ENCODE assay signal across 23 cellular contexts in the genomic region with DNA sequence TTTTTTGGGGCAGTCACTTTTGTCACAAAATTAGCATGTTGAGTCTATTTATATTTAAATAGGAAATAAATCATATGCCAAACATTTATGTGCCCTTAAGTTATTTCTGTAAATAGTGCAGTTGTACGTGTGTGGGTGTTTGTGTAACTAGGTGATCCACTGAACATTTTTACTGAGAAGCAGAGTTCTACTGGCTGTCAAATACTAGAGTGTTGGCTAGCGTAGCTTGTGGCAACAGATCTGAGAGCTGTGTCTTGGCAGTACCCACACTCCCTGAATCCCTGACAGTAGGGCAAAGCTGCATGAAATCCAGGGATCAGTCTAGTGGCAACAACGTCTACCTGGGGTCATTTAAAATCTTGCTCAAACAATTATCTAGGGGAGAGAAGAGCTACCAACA.
"Had no signal": no experiment of that assay in that cellular context is flagged by ENCODE, and none has a peak within 500 bp of the region (broad histone marks: within the 10 kb centered on the region; RNA-seq: fewer than 3 reads in every experiment).

No MANE protein-coding gene starts in this region.

- H3K36me3 ChIP-seq: brain microvascular endothelial cell, gastroesophageal sphincter, thoracic aorta, uterus, WERI-Rb-1 had no signal

- H3K9me3 ChIP-seq: gastroesophageal sphincter, thoracic aorta, uterus had no signal

- H3K4me3 ChIP-seq: gastroesophageal sphincter, thoracic aorta, uterus had no signal

- H3K27me3 ChIP-seq: brain microvascular endothelial cell, gastroesophageal sphincter, uterus had no signal

- H3K36me3 Mint-ChIP-seq: activated CD4-positive, alpha-beta memory T cell treated with anti-CD3 and anti-CD28 coated beads for 36 hours; activated naive CD4-positive, alpha-beta T cell treated with anti-CD3 and anti-CD28 coated beads, Interleukin-2, amount 10 ng/mL, durations not matched to agents 7 days and 5 days; natural killer cell treated with Interleukin-12 subunit alpha and Interleukin-12 subunit beta and Interleukin-15 and Interleukin-18, amount 100 ng/mL, for 72 hours; stimulated activated effector memory CD8-positive, alpha-beta T cell treated with anti-CD3 and anti-CD28 coated beads, Interleukin-12 subunit alpha, Interleukin-12 subunit beta, amount 100 ng/mL, for 72 hours; type B pancreatic cell had no signal

- H3K27ac ChIP-seq: brain microvascular endothelial cell, thoracic aorta, uterus, WERI-Rb-1 had no signal

- ATAC-seq: activated CD4-positive, CD25-positive, alpha-beta regulatory T cell treated with anti-CD3 and anti-CD28 coated beads, Interleukin-2, amount 50 U/mL, for 24 hours; gastroesophageal sphincter; natural killer cell treated with Interleukin-12 subunit alpha and Interleukin-12 subunit beta and Interleukin-15 and Interleukin-18, amount 100 ng/mL, for 72 hours; sciatic nerve; stimulated activated effector memory CD8-positive, alpha-beta T cell treated with anti-CD3 and anti-CD28 coated beads, Interleukin-12 subunit alpha, Interleukin-12 subunit beta, amount 100 ng/mL, for 72 hours had no signal

- H3K27ac Mint-ChIP-seq: activated CD4-positive, alpha-beta memory T cell treated with anti-CD3 and anti-CD28 coated beads for 36 hours; activated CD4-positive, alpha-beta T cell treated with anti-CD3 and anti-CD28 coated beads, Interleukin-2, amount 10 ng/mL, durations not matched to agents 24 days and 14 days; activated naive CD4-positive, alpha-beta T cell treated with anti-CD3 and anti-CD28 coated beads, Interleukin-2, amount 10 ng/mL, durations not matched to agents 7 days and 5 days; activated T-cell treated with anti-CD3 and anti-CD28 coated beads, Interleukin-2, amount 50 U/mL, for 24 hours; immature natural killer cell; natural killer cell treated with Interleukin-12 subunit alpha and Interleukin-12 subunit beta and Interleukin-15 and Interleukin-18, amount 100 ng/mL, for 72 hours; stimulated activated effector memory CD8-positive, alpha-beta T cell treated with anti-CD3 and anti-CD28 coated beads, Interleukin-12 subunit alpha, Interleukin-12 subunit beta, amount 100 ng/mL, for 72 hours; stimulated activated naive CD8-positive, alpha-beta T cell treated with anti-CD3 and anti-CD28 coated beads, Interleukin-15, Interleukin-2, amounts not matched to agents 100 ng/mL and 50 ng/mL, for 24 hours; type B pancreatic cell had no signal

- H3K9me3 Mint-ChIP-seq: activated CD4-positive, alpha-beta T cell treated with anti-CD3 and anti-CD28 coated beads, Interleukin-2, amount 10 ng/mL, durations not matched to agents 24 days and 14 days; activated naive CD4-positive, alpha-beta T cell treated with anti-CD3 and anti-CD28 coated beads, Interleukin-2, amount 10 ng/mL, durations not matched to agents 7 days and 5 days; activated T-cell treated with anti-CD3 and anti-CD28 coated beads, Interleukin-2, amount 50 U/mL, for 24 hours; stimulated activated naive CD8-positive, alpha-beta T cell treated with anti-CD3 and anti-CD28 coated beads, Interleukin-15, Interleukin-2, amounts not matched to agents 100 ng/mL and 50 ng/mL, for 24 hours; type B pancreatic cell had no signal

- H3K4me1 Mint-ChIP-seq: activated CD4-positive, alpha-beta T cell treated with anti-CD3 and anti-CD28 coated beads, Interleukin-2, amount 10 ng/mL, durations not matched to agents 24 days and 14 days; activated naive CD4-positive, alpha-beta T cell treated with anti-CD3 and anti-CD28 coated beads, Interleukin-2, amount 10 ng/mL, durations not matched to agents 7 days and 5 days; immature natural killer cell; stimulated activated effector memory CD8-positive, alpha-beta T cell treated with anti-CD3 and anti-CD28 coated beads, Interleukin-12 subunit alpha, Interleukin-12 subunit beta, amount 100 ng/mL, for 72 hours had no signal

- H3K4me3 Mint-ChIP-seq: activated CD4-positive, alpha-beta memory T cell treated with anti-CD3 and anti-CD28 coated beads for 36 hours; activated CD4-positive, alpha-beta T cell treated with anti-CD3 and anti-CD28 coated beads, Interleukin-2, amount 10 ng/mL, durations not matched to agents 24 days and 14 days; activated naive CD4-positive, alpha-beta T cell treated with anti-CD3 and anti-CD28 coated beads, Interleukin-2, amount 10 ng/mL, durations not matched to agents 7 days and 5 days; activated T-cell treated with anti-CD3 and anti-CD28 coated beads, Interleukin-2, amount 50 U/mL, for 24 hours; immature natural killer cell; natural killer cell treated with Interleukin-12 subunit alpha and Interleukin-12 subunit beta and Interleukin-15 and Interleukin-18, amount 100 ng/mL, for 72 hours; stimulated activated effector memory CD8-positive, alpha-beta T cell treated with anti-CD3 and anti-CD28 coated beads, Interleukin-12 subunit alpha, Interleukin-12 subunit beta, amount 100 ng/mL, for 72 hours; stimulated activated naive CD8-positive, alpha-beta T cell treated with anti-CD3 and anti-CD28 coated beads, Interleukin-15, Interleukin-2, amounts not matched to agents 100 ng/mL and 50 ng/mL, for 24 hours; type B pancreatic cell had no signal

- DNase-seq: activated CD4-positive, alpha-beta memory T cell treated with anti-CD3 and anti-CD28 coated beads for 36 hours; activated CD4-positive, alpha-beta T cell treated with anti-CD3 and anti-CD28 coated beads, Interleukin-2, amount 10 ng/mL, durations not matched to agents 24 days and 14 days; activated CD8-positive, alpha-beta memory T cell treated with anti-CD3 and anti-CD28 coated beads, Interleukin-2, amount 50 U/mL, for 4 hours; activated gamma-delta T cell; activated naive CD4-positive, alpha-beta T cell treated with anti-CD3 and anti-CD28 coated beads, Interleukin-2, amount 10 ng/mL, durations not matched to agents 7 days and 5 days; activated T-cell treated with anti-CD3 and anti-CD28 coated beads, Interleukin-2, amount 50 U/mL, for 24 hours; amniotic stem cell; brain microvascular endothelial cell; cortex of kidney; immature natural killer cell; mesendoderm; small intestine; stimulated activated CD4-positive, alpha-beta T cell treated with anti-CD3 and anti-CD28 coated beads, Interleukin-4, amount 100 ng/mL, for 24 hours; WERI-Rb-1 had no signal

- H3K27me3 Mint-ChIP-seq: activated CD4-positive, alpha-beta memory T cell treated with anti-CD3 and anti-CD28 coated beads for 36 hours; activated CD4-positive, alpha-beta T cell treated with anti-CD3 and anti-CD28 coated beads, Interleukin-2, amount 10 ng/mL, durations not matched to agents 24 days and 14 days; activated naive CD4-positive, alpha-beta T cell treated with anti-CD3 and anti-CD28 coated beads, Interleukin-2, amount 10 ng/mL, durations not matched to agents 7 days and 5 days; activated T-cell treated with anti-CD3 and anti-CD28 coated beads, Interleukin-2, amount 50 U/mL, for 24 hours; natural killer cell treated with Interleukin-12 subunit alpha and Interleukin-12 subunit beta and Interleukin-15 and Interleukin-18, amount 100 ng/mL, for 72 hours; stimulated activated naive CD8-positive, alpha-beta T cell treated with anti-CD3 and anti-CD28 coated beads, Interleukin-15, Interleukin-2, amounts not matched to agents 100 ng/mL and 50 ng/mL, for 24 hours; type B pancreatic cell had no signal

- H3K4me1 ChIP-seq: uterus had no signal
